Comparison of ENCODE assay signal across 1 cellular context in genomic region chr2:9460441-9461017, GRCh38.
TF ChIP-seq lines count a peak whose summit lies in the region.

No MANE protein-coding gene starts in this region.

TF ChIP-seq in K562, 482 proteins besides CTCF, POLR2A, EP300 and RAD21:
- peak; percentile 86 for TF ChIP-seq ZNF316 (IDR thresholded peaks at IDR 0.05)
- TF ChIP-seq ZBTB49 (CRISPR knock-in tag; IDR thresholded peaks at IDR 0.05; ENCODE audit: borderline replicate concordance): no peak
- no peak for TF ChIP-seq ZNF75A (CRISPR knock-in tag; IDR thresholded peaks at IDR 0.05)
- TF ChIP-seq XRCC4 (IDR thresholded peaks at IDR 0.05; ENCODE audit: extremely low read depth, insufficient read depth, insufficient read length): no peak
- no peak for TF ChIP-seq ARID3B (CRISPR knock-in tag; IDR thresholded peaks at IDR 0.05; ENCODE audit: borderline replicate concordance)
- peak; percentile 26; the same call in 1 of the 2 replicates for TF ChIP-seq MAFG (tag; conservative IDR thresholded peaks at IDR 0.05)
- no peak for TF ChIP-seq NCOR1 (IDR thresholded peaks at IDR 0.05)
- TF ChIP-seq RFX5 (IDR thresholded peaks at IDR 0.05; ENCODE audit: low read depth, low read length): no peak
- TF ChIP-seq C11orf30 (IDR thresholded peaks at IDR 0.05; ENCODE audit: low read depth): peak; percentile 59; the same call in 1 of the 2 replicates
- no peak for TF ChIP-seq SMAD4 (CRISPR knock-in tag; conservative IDR thresholded peaks at IDR 0.05)
